ENCODE assay signal across 20 cellular contexts in the genomic region with DNA sequence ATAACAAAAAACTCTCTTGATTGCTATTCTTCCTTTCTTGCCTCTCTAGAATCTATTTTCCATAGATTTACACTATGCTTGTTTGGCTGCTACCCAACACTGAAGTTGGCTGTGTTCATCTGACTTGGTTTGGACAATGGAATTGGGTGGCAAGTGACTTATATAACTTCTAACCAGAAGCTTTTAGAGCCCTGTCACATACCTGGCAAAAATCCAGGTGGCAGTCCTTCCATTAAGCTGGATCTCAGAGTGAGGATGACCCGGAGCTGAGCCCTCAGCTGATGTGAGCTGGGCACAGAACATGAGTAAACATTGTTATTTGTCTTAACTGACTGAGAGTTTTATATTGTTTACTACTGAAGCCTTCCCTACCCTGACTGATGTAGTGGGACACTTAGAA.
DNase-seq lines count a peak whose midpoint lies in the region; ATAC-seq and TF ChIP-seq lines count a peak whose summit lies in the region.
"Had no signal": no experiment of that assay in that cellular context is flagged by ENCODE, and none has a peak within 500 bp of the region (broad histone marks: within the 10 kb centered on the region; RNA-seq: fewer than 3 reads in every experiment).

No MANE protein-coding gene starts in this region.

- no peak overlapping the region for H3K9ac ChIP-seq in mesendoderm (ENCODE audit: low read length)

- intact Hi-C loops in lower lobe of right lung (cut with DNase I), result no loop called here

- H3K4ac ChIP-seq in mesendoderm (ENCODE audit: low read depth, low read length), result no peak overlapping the region

- H3K36me3 ChIP-seq in lower lobe of right lung (no peaks in the 10 kb centered on the region), mesendoderm (ENCODE audit: control insufficient read depth, insufficient read depth, low read length) (no peaks in the 10 kb centered on the region)
- H3K36me3 ChIP-seq: sigmoid colon, thyroid gland had no signal

- no peak overlapping the region for H3K23ac ChIP-seq in mesendoderm (ENCODE audit: low read length)

- WGBS in mesendoderm (ENCODE audit: extremely low coverage, insufficient coverage, low lambda C conversion rate), result no CpG with 5 or more reads among the region's 1 CpG

- H4K8ac ChIP-seq in mesendoderm (ENCODE audit: low read depth, low read length), result no peak overlapping the region

- TF ChIP-seq CTCF in lower lobe of right lung (IDR thresholded peaks at IDR 0.05), result no peak

- no peak overlapping the region for H3K27ac ChIP-seq in lower lobe of right lung
- no peak overlapping the region for H3K27ac ChIP-seq in mesendoderm (ENCODE audit: low read depth, low read length)
- H3K27ac ChIP-seq: hepatocyte, HL-60, sigmoid colon, thyroid gland had no signal

- H2BK5ac ChIP-seq in mesendoderm (ENCODE audit: low read length), result no peak overlapping the region

- no peak overlapping the region for H4K5ac ChIP-seq in mesendoderm (ENCODE audit: low read length)

- H2BK120ac ChIP-seq in mesendoderm (ENCODE audit: low read depth, low read length), result no peak overlapping the region

- H3K9me3 ChIP-seq in lower lobe of right lung, result no peaks in the 10 kb centered on the region
- H3K9me3 ChIP-seq: thyroid gland had no signal

- ATAC-seq in lower lobe of right lung (no peak), GM18868 (IDR thresholded peaks at IDR 0.05; ENCODE audit: unreplicated experiment) (no peak)

- H3K4me2 ChIP-seq in mesendoderm (ENCODE audit: low read length), result no peak overlapping the region
- H3K4me2 ChIP-seq: hepatocyte had no signal

- H3K4me1 ChIP-seq in lower lobe of right lung (no peaks in the 10 kb centered on the region), mesendoderm (ENCODE audit: control insufficient read depth, low read depth, low read length) (no peaks in the 10 kb centered on the region)
- H3K4me1 ChIP-seq: sigmoid colon, thyroid gland had no signal

- H3K4me3 ChIP-seq in lower lobe of right lung (no peak overlapping the region), mesendoderm (ENCODE audit: low read length) (no peak overlapping the region)
- H3K4me3 ChIP-seq: hepatocyte, lung, sigmoid colon, thyroid gland had no signal

- H3K56ac ChIP-seq in mesendoderm (ENCODE audit: low read length), result no peak overlapping the region

- no peak overlapping the region for H2AK5ac ChIP-seq in mesendoderm (ENCODE audit: low read length)

- no peak overlapping the region for H2BK15ac ChIP-seq in mesendoderm (replicated peaks; ENCODE audit: low read depth)

- no peak overlapping the region for H3K18ac ChIP-seq in mesendoderm (ENCODE audit: low read length)

- H3K27me3 ChIP-seq in lower lobe of right lung (ENCODE audit: low read depth) (no peaks in the 10 kb centered on the region), mesendoderm (ENCODE audit: insufficient read depth, low read length, poor library complexity) (no peaks in the 10 kb centered on the region)
- H3K27me3 ChIP-seq: hepatocyte, sigmoid colon, thyroid gland had no signal

- H3K79me1 ChIP-seq in mesendoderm (ENCODE audit: low read length), result no peaks in the 10 kb centered on the region

- DNase-seq in DMS79 treated with DMSO at 0.1 percent for 48 hours (lab: John Stamatoyannopoulos, UW) (peak; percentile 53), DMS79 (lab: John Stamatoyannopoulos, UW) (no peak), LHCN-M2 (ENCODE audit: low read depth) (peak; percentile 26), NCI-H748 (lab: John Stamatoyannopoulos, UW; ENCODE audit: unreplicated experiment) (peak; percentile 77), renal cortical epithelial cell (ENCODE audit: low read depth) (peak; percentile 13), lower lobe of right lung (no peak), mesendoderm (no peak)
- DNase-seq: 8988T; activated CD8-positive, alpha-beta memory T cell treated with anti-CD3 and anti-CD28 coated beads, Interleukin-2, amount 50 U/mL, for 48 hours; activated effector memory CD4-positive, alpha-beta T cell treated with Interleukin-2 at 50 U/mL for 16 hours; cortex of kidney; occipital lobe; sigmoid colon; stimulated activated CD4-positive, alpha-beta T cell treated with anti-CD3 and anti-CD28 coated beads, Interleukin-1b, Interleukin-23, amount 100 ng/mL, for 48 hours; stimulated activated naive CD4-positive, alpha-beta T cell; thyroid gland had no signal

- H3K79me2 ChIP-seq in mesendoderm (ENCODE audit: control insufficient read depth, insufficient read depth, low read length), result no peaks in the 10 kb centered on the region
- H3K79me2 ChIP-seq: hepatocyte had no signal

Comparison
In these comparisons a context has a peak if more than half of its experiments do, and no peak if none do; other contexts are left out.
1. DNase-seq: peak in DMS79 treated with DMSO at 0.1 percent for 48 hours (single experiment), LHCN-M2 (single experiment), NCI-H748 (single experiment) and renal cortical epithelial cell (single experiment); none in DMS79 (single experiment), lower lobe of right lung (single experiment) and mesendoderm (single experiment).